Comparison of ENCODE assay signal across 32 cellular contexts in the genomic region with DNA sequence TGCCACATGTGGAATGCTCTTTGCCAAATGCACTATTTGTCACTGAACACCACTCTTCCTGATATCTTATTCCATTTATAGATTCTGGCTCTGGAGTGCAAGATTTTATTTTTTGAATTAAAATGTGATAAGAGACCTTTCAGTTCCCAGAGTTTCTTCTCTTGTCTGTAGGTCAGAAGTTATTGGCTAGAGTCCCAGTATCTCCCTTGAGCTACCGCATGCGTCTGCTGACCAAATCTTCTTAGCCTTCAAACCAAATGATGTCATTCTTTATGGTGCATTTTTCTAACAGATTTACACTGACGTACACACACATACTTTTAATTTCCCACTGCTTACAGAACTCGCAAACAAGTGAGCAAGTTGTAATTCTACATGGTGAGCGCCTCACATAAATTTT. TPM values are rescaled to one million over a fixed set of nuclear protein-coding genes. Genes with fewer than 3 reads are reported as not detected.
DNase-seq lines count a peak whose midpoint lies in the region; ATAC-seq, FAIRE-seq and TF ChIP-seq lines count a peak whose summit lies in the region.
"Had no signal": no experiment of that assay in that cellular context is flagged by ENCODE, and none has a peak within 500 bp of the region (broad histone marks: within the 10 kb centered on the region; RNA-seq: fewer than 3 reads in every experiment).

No MANE protein-coding gene starts in this region.

- H3K27me3 Mint-ChIP-seq in astrocyte (ENCODE audit: low read depth, unreplicated experiment) (peaks cover 10% of the 10 kb centered on the region), endothelial cell (ENCODE audit: unreplicated experiment) (peaks cover 3% of the 10 kb centered on the region)

- H3K4me2 ChIP-seq in astrocyte (ENCODE audit: low read length), result no peak overlapping the region
- H3K4me2 ChIP-seq: PC-9, smooth muscle cell had no signal

- H3K27me3 ChIP-seq in astrocyte (ENCODE audit: insufficient read depth, low read length) (no peaks in the 10 kb centered on the region), right cardiac atrium (ENCODE audit: control insufficient read depth, insufficient read depth) (no peaks in the 10 kb centered on the region), tibial nerve (no peaks in the 10 kb centered on the region)
- H3K27me3 ChIP-seq: dorsolateral prefrontal cortex, foreskin keratinocyte had no signal

- no peak for TF ChIP-seq EP300 in tibial nerve (IDR thresholded peaks at IDR 0.05)

- no peak overlapping the region for H2AFZ ChIP-seq in astrocyte (ENCODE audit: low read depth, low read length)
- H2AFZ ChIP-seq: PC-9 had no signal

- peaks cover 3% of the 10 kb centered on the region for H3K9me3 Mint-ChIP-seq in astrocyte (ENCODE audit: unreplicated experiment)
- H3K9me3 Mint-ChIP-seq in endothelial cell (ENCODE audit: unreplicated experiment), result no peaks in the 10 kb centered on the region
- H3K9me3 Mint-ChIP-seq: activated naive CD4-positive, alpha-beta T cell treated with anti-CD3 and anti-CD28 coated beads, Interleukin-2, amount 10 ng/mL, durations not matched to agents 7 days and 5 days had no signal

- H3K27ac Mint-ChIP-seq in astrocyte (ENCODE audit: unreplicated experiment) (no peak overlapping the region), endothelial cell (ENCODE audit: unreplicated experiment) (no peak overlapping the region)
- H3K27ac Mint-ChIP-seq: activated naive CD4-positive, alpha-beta T cell treated with anti-CD3 and anti-CD28 coated beads, Interleukin-2, amount 10 ng/mL, durations not matched to agents 7 days and 5 days had no signal

- WGBS in right cardiac atrium, result 33% methylated on average over 5 of the region's 5 CpGs
- 36 to 48% methylated on average over 5 of the region's 5 CpGs for WGBS in tibial nerve, 2 donors

- H3K4me1 ChIP-seq in astrocyte (ENCODE audit: insufficient read depth, low read length) (peaks cover 17% of the 10 kb centered on the region), right cardiac atrium (ENCODE audit: control insufficient read depth, insufficient read depth, low read length) (peaks cover 7% of the 10 kb centered on the region), tibial nerve (peaks cover 0 to 34% (median 0%) of the 10 kb centered on the region in 4 donors)
- H3K4me1 ChIP-seq: prostate gland had no signal

- H3K36me3 Mint-ChIP-seq in astrocyte (ENCODE audit: low read depth, unreplicated experiment) (no peaks in the 10 kb centered on the region), endothelial cell (ENCODE audit: low read depth, unreplicated experiment) (no peaks in the 10 kb centered on the region)

- intact Hi-C loops in right cardiac atrium (cut with DNase I), result no loop called here

- no peak overlapping the region for H3K9ac ChIP-seq in astrocyte (ENCODE audit: low read length)

- H3K9me3 ChIP-seq in astrocyte (ENCODE audit: insufficient read depth, low read depth, low read length) (no peaks in the 10 kb centered on the region), right cardiac atrium (ENCODE audit: control insufficient read depth, low read length) (no peaks in the 10 kb centered on the region), tibial nerve (no peaks in the 10 kb centered on the region)
- H3K9me3 ChIP-seq: HAP-1, prostate gland had no signal

- no peak for TF ChIP-seq POLR2A in tibial nerve (IDR thresholded peaks at IDR 0.05)

- H3K79me2 ChIP-seq in astrocyte (ENCODE audit: insufficient read depth, low read length), result no peaks in the 10 kb centered on the region

- DNase-seq in EL (peak; percentile 47), astrocyte (ENCODE audit: low read depth) (peak; percentile 63), fibroblast of pulmonary artery (ENCODE audit: low read depth) (peak; percentile 72), right cardiac atrium (no peak), endothelial cell (ENCODE audit: low spot score) (no peak), tibial nerve (ENCODE audit: low spot score in 2 of 2) (no peak)
- DNase-seq in activated naive CD4-positive, alpha-beta T cell treated with anti-CD3 and anti-CD28 coated beads, Interleukin-2, amount 50 U/mL, for 16 hours, result no peak
- DNase-seq: activated CD4-positive, alpha-beta T cell treated with anti-CD3 and anti-CD28 coated beads, Interleukin-2, amount 50 U/mL, for 48 hours; activated CD8-positive, alpha-beta memory T cell treated with anti-CD3 and anti-CD28 coated beads, Interleukin-2, amount 50 U/mL, for 48 hours; activated naive CD4-positive, alpha-beta T cell treated with anti-CD3 and anti-CD28 coated beads, Interleukin-2, amount 10 ng/mL, durations not matched to agents 7 days and 5 days; aorta; Calu3; cerebellar nuclear complex; DMS79 treated with DMSO at 0.1 percent for 48 hours; foreskin keratinocyte; KG1; left colon; MM.1S; NCI-H1417; NCI-H2029 treated with DMSO at 0.1 percent for 48 hours; NCI-H526; NK-92 treated with Interleukin-12 subunit alpha and Interleukin-12 subunit beta, amount 100 ng/mL, for 24 hours; PC-9; stimulated activated CD4-positive, alpha-beta T cell treated with anti-CD3 and anti-CD28 coated beads, Interleukin-2, amount 100 ng/mL, for 48 hours; T-helper 1 cell had no signal

- no peaks in the 10 kb centered on the region for H4K20me1 ChIP-seq in astrocyte (ENCODE audit: insufficient read depth, low read length)

- H3K4me1 Mint-ChIP-seq in astrocyte (ENCODE audit: low read depth, unreplicated experiment) (peaks cover 27% of the 10 kb centered on the region), endothelial cell (ENCODE audit: unreplicated experiment) (peaks cover 4% of the 10 kb centered on the region)

- H3K4me3 Mint-ChIP-seq in astrocyte (ENCODE audit: unreplicated experiment) (no peak overlapping the region), endothelial cell (ENCODE audit: unreplicated experiment) (no peak overlapping the region)
- H3K4me3 Mint-ChIP-seq: activated naive CD4-positive, alpha-beta T cell treated with anti-CD3 and anti-CD28 coated beads, Interleukin-2, amount 10 ng/mL, durations not matched to agents 7 days and 5 days; CD14-positive monocyte had no signal

- H3K27ac ChIP-seq in astrocyte (ENCODE audit: low read depth, low read length) (no peak overlapping the region), right cardiac atrium (ENCODE audit: low read length) (peak overlapping the region; percentile 78), tibial nerve (no peak overlapping the region)
- H3K27ac ChIP-seq: foreskin keratinocyte, PC-9, prostate gland had no signal

- TF ChIP-seq CTCF in astrocyte (IDR thresholded peaks at IDR 0.05; ENCODE audit: insufficient read depth, low read depth, low read length) (no peak), fibroblast of pulmonary artery (IDR thresholded peaks at IDR 0.05; ENCODE audit: low read length, missing control alignments) (no peak), endothelial cell (IDR thresholded peaks at IDR 0.05; ENCODE audit: unreplicated experiment) (no peak), tibial nerve (IDR thresholded peaks at IDR 0.05) (no peak)

- FAIRE-seq in astrocyte (lab: Jason Lieb, UNC), result peak; percentile 17

- ATAC-seq in right cardiac atrium (peak; percentile 31 to 36), HG02970 (IDR thresholded peaks at IDR 0.05; ENCODE audit: low FRiP score, unreplicated experiment) (no peak)
- ATAC-seq: foreskin keratinocyte, left colon had no signal

- H3K36me3 ChIP-seq in astrocyte (ENCODE audit: insufficient read depth, low read length) (no peaks in the 10 kb centered on the region), tibial nerve (no peaks in the 10 kb centered on the region)
- H3K36me3 ChIP-seq: HAP-1, prostate gland had no signal

- H3K4me3 ChIP-seq in astrocyte (ENCODE audit: insufficient read depth, low read depth, low read length), result no peak overlapping the region
- no peak overlapping the region for H3K4me3 ChIP-seq in fibroblast of pulmonary artery (replicated peaks; ENCODE audit: low read depth, low read length)
- no peak overlapping the region for H3K4me3 ChIP-seq in right cardiac atrium (ENCODE audit: low read length)
- H3K4me3 ChIP-seq in tibial nerve, result no peak overlapping the region
- H3K4me3 ChIP-seq: HAP-1, PC-9, prostate gland, smooth muscle cell had no signal

RNA-seq across cellular contexts. Expression of a gene that starts 20.5 kb away (rescaled TPM):
- 0.62 and 1.3 TPM in 2 replicates for total RNA-seq in astrocyte
- total RNA-seq in right cardiac atrium, result 10 to 100 TPM; 39.5 to 60.8 (median 47.1) TPM
- 33.4 TPM for polyA plus RNA-seq in right cardiac atrium
- total RNA-seq in endothelial cell (ENCODE audit: unreplicated experiment), result not detected
- total RNA-seq in tibial nerve, result 1 to 10 TPM in 2 of 4 donors, under 1 TPM in 2; 0.30 to 1.4 (median 1.1) TPM
- total RNA-seq: smooth muscle cell had no signal
- polyA plus RNA-seq: AG04450, aorta, smooth muscle cell had no signal

Comparison
In these comparisons a context has a peak if more than half of its experiments do, and no peak if none do; other contexts are left out.
1. DNase-seq: peak in EL (single experiment), astrocyte (single experiment) and fibroblast of pulmonary artery (single experiment); none in right cardiac atrium (0 of 3), activated naive CD4-positive, alpha-beta T cell treated with anti-CD3 and anti-CD28 coated beads, Interleukin-2, amount 50 U/mL, for 16 hours (single experiment), endothelial cell (single experiment) and tibial nerve (0 of 2).
2. RNA of a gene that starts 20.5 kb away (total RNA-seq): 39.5 to 60.8 TPM in right cardiac atrium; 0.62 to 1.3 TPM in astrocyte, 0.30 to 1.4 TPM in tibial nerve and not detected in endothelial cell (single experiment); every median in the first group is over 10 times any median in the second.